In the genomic region with DNA sequence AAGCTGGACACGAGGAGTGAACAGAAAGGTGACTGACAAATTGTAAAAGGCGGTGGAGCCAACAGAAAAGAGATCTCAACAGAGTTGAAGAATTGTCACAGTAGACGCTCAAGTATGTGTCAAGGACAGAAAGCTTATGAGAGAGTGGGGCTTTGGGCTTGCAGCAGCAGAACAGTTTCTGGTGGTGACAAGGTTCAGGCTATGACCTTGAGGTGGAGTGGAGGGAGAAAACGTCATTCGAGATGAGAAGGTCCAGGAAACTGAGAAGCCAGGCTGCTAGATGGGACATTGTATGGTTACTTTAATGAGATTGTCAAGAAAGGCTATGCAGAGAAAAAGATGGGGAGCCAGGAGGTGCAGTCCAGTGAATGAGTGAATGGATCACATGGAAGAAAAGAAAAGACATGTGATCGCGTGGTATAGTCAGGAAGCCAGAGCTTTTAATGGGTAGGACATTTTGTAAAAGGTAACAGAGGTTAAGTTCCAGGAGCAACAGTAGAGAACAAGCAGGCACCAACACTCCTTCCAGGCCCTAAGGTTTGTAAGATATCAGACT, we compare ENCODE assay signal across 1 cellular context.
TF ChIP-seq lines count a peak whose summit lies in the region.

No MANE protein-coding gene starts in this region.

TF ChIP-seq in GM23338, 12 proteins besides CTCF, POLR2A, EP300 and RAD21 (continued from another document):
- TF ChIP-seq, protein P1, sequence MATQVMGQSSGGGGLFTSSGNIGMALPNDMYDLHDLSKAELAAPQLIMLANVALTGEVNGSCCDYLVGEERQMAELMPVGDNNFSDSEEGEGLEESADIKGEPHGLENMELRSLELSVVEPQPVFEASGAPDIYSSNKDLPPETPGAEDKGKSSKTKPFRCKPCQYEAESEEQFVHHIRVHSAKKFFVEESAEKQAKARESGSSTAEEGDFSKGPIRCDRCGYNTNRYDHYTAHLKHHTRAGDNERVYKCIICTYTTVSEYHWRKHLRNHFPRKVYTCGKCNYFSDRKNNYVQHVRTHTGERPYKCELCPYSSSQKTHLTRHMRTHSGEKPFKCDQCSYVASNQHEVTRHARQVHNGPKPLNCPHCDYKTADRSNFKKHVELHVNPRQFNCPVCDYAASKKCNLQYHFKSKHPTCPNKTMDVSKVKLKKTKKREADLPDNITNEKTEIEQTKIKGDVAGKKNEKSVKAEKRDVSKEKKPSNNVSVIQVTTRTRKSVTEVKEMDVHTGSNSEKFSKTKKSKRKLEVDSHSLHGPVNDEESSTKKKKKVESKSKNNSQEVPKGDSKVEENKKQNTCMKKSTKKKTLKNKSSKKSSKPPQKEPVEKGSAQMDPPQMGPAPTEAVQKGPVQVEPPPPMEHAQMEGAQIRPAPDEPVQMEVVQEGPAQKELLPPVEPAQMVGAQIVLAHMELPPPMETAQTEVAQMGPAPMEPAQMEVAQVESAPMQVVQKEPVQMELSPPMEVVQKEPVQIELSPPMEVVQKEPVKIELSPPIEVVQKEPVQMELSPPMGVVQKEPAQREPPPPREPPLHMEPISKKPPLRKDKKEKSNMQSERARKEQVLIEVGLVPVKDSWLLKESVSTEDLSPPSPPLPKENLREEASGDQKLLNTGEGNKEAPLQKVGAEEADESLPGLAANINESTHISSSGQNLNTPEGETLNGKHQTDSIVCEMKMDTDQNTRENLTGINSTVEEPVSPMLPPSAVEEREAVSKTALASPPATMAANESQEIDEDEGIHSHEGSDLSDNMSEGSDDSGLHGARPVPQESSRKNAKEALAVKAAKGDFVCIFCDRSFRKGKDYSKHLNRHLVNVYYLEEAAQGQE (IDR thresholded peaks at IDR 0.05; ENCODE audit: unreplicated experiment) = no peak
- no peak for TF ChIP-seq CREB1 (CRISPR knock-in tag; IDR thresholded peaks at IDR 0.05; ENCODE audit: low read depth)
- no peak for TF ChIP-seq ZNF462 (CRISPR knock-in tag; IDR thresholded peaks at IDR 0.05)
- TF ChIP-seq EZH2phosphoT487 (IDR thresholded peaks at IDR 0.05; ENCODE audit: unreplicated experiment) = no peak
